18 cellular contexts compared by ENCODE assay signal in genomic region chr22:23512348-23512705, GRCh38.
A peak's percentile ranks its signal among the peaks of the same experiment; 100 is the strongest.
DNase-seq lines count a peak whose midpoint lies in the region; FAIRE-seq and TF ChIP-seq lines count a peak whose summit lies in the region.
"Had no signal": no experiment of that assay in that cellular context is flagged by ENCODE, and none has a peak within 500 bp of the region (broad histone marks: within the 10 kb centered on the region; RNA-seq: fewer than 3 reads in every experiment).

No MANE protein-coding gene starts in this region.

- no peak overlapping the region for H2BK20ac ChIP-seq in H1 (ENCODE audit: low read length)

- no peak overlapping the region for H2BK120ac ChIP-seq in H1 (replicated peaks; ENCODE audit: low read depth, low read length)

- no peak overlapping the region for H4K91ac ChIP-seq in H1 (replicated peaks; ENCODE audit: insufficient read length, low read length)

- no peak overlapping the region for H3K23ac ChIP-seq in H1 (ENCODE audit: insufficient read length)

- no peak overlapping the region for H3K4ac ChIP-seq in H1 (replicated peaks; ENCODE audit: insufficient read length, low read depth, low read length)

- H3K36me3 ChIP-seq in H1 (ENCODE audit: control insufficient read depth in 2 of 4, insufficient read depth in 4 of 4, low read length in 3 of 4), result no peaks in the 10 kb centered on the region
- no peaks in the 10 kb centered on the region for H3K36me3 ChIP-seq in rectal smooth muscle tissue (ENCODE audit: control insufficient read depth, insufficient read depth, low read length)
- H3K36me3 ChIP-seq: BLaER1 treated with 17β-estradiol and CSF1 and Interleukin-3, amounts not matched to agents 10 nM and 100 nM had no signal

- H3K9me3 ChIP-seq in H1 (ENCODE audit: insufficient read depth in 2 of 2, low read depth in 1 of 2, low read length in 1 of 2), result no peaks in the 10 kb centered on the region
- H3K9me3 ChIP-seq: BLaER1 treated with 17β-estradiol and CSF1 and Interleukin-3, amounts not matched to agents 10 nM and 100 nM had no signal

- no peak overlapping the region for H4K8ac ChIP-seq in H1 (ENCODE audit: extremely low read depth, insufficient read depth, low read length)

- no peak overlapping the region for H3K4me2 ChIP-seq in H1 (ENCODE audit: insufficient read depth in 1 of 2, low read depth in 2 of 2, low read length in 2 of 2)
- H3K4me2 ChIP-seq: BLaER1 treated with 17β-estradiol and CSF1 and Interleukin-3, amounts not matched to agents 10 nM and 100 nM had no signal

- CTCF ChIA-PET in H1 (lab: Charles Lee; ENCODE audit: partially characterized antibody), result no interaction called here

- H2BK5ac ChIP-seq in H1 (ENCODE audit: low read depth, low read length), result no peak overlapping the region

- no peak overlapping the region for H3K4me3 ChIP-seq in H1 (ENCODE audit: extremely low read depth in 1 of 4, insufficient read depth in 2 of 4, low read depth in 3 of 4, low read length in 4 of 4)
- H3K4me3 ChIP-seq in rectal smooth muscle tissue (ENCODE audit: low read length), result no peak overlapping the region
- H3K4me3 ChIP-seq: BLaER1 treated with 17β-estradiol and CSF1 and Interleukin-3, amounts not matched to agents 10 nM and 100 nM; GM12878; GM23248 had no signal

- H3K27me3 Mint-ChIP-seq in mesothelial cell of epicardium (ENCODE audit: low read depth), result no peaks in the 10 kb centered on the region

- no peak for TF ChIP-seq EP300 in H1 (IDR thresholded peaks at IDR 0.05; ENCODE audit: borderline replicate concordance in 1 of 2, low read depth in 2 of 2, low read length in 2 of 2)

- H3K4me1 ChIP-seq in H1 (replicated peaks in 1 of 4; ENCODE audit: control insufficient read depth in 3 of 4, insufficient read depth in 4 of 4, low read length in 3 of 4) (no peaks in the 10 kb centered on the region; a peak in 1 of 7 replicates), rectal smooth muscle tissue (ENCODE audit: control insufficient read depth, insufficient read depth, low read length) (peaks cover 5% of the 10 kb centered on the region)

- H3K27ac Mint-ChIP-seq in mesothelial cell of epicardium, result peak overlapping the region; percentile 30
- H3K27ac Mint-ChIP-seq: B cell; CD8-positive, alpha-beta T cell had no signal

- no peak overlapping the region for H2BK12ac ChIP-seq in H1 (ENCODE audit: low read depth, low read length)

- no peak for TF ChIP-seq RAD21 in H1 (IDR thresholded peaks at IDR 0.05 in 1 of 2, conservative IDR thresholded peaks at IDR 0.05 in 1 of 2; ENCODE audit: low read depth in 2 of 2, low read length in 2 of 2)

- WGBS in H1 (ENCODE audit: extremely low coverage in 1 of 2, insufficient coverage in 1 of 2, insufficient read length in 1 of 2, insufficient replicate concordance in 2 of 2, low coverage in 1 of 2, low lambda C conversion rate in 2 of 2, missing lambda C conversion rate in 1 of 2), 2 experiments, result 90% methylated on average over 5 of the region's 5 CpGs; no CpG with 5 or more reads in 1 of the 2 experiments

- H4K20me1 ChIP-seq in H1 (replicated peaks in 1 of 2; ENCODE audit: control insufficient read depth in 1 of 2, insufficient read depth in 2 of 2, low read length in 2 of 2), result peaks cover 0 to 1% of the 10 kb centered on the region in 2 experiments
- H4K20me1 ChIP-seq: BLaER1 treated with 17β-estradiol and CSF1 and Interleukin-3, amounts not matched to agents 10 nM and 100 nM had no signal

- H3K56ac ChIP-seq in H1 (replicated peaks; ENCODE audit: insufficient read length, low read depth, low read length), result no peak overlapping the region

- H3K23me2 ChIP-seq in H1 (ENCODE audit: low read depth, low read length), result no peaks in the 10 kb centered on the region

- no peak overlapping the region for H3K4me3 Mint-ChIP-seq in mesothelial cell of epicardium
- H3K4me3 Mint-ChIP-seq: B cell; CD8-positive, alpha-beta T cell had no signal

- H3K79me2 ChIP-seq in H1 (ENCODE audit: control insufficient read depth in 1 of 2, insufficient read depth in 2 of 2, low read length in 2 of 2), result no peaks in the 10 kb centered on the region

- H3K14ac ChIP-seq in H1 (ENCODE audit: insufficient read length), result no peak overlapping the region

- no peaks in the 10 kb centered on the region for H3K79me1 ChIP-seq in H1 (ENCODE audit: low read depth, low read length)

- no peak for DNase-seq in H1 (ENCODE audit: low read depth in 1 of 2, low spot score in 2 of 2)
- DNase-seq in mesothelial cell of epicardium (ENCODE audit: low spot score in 2 of 2, unreplicated experiment in 2 of 2), result no peak
- no peak for DNase-seq in medulla oblongata (ENCODE audit: extremely low spot score)
- no peak for DNase-seq in NCI-H1436 (lab: John Stamatoyannopoulos, UW)
- DNase-seq in NCI-H2081 treated with DMSO at 0.1 percent for 48 hours (lab: John Stamatoyannopoulos, UW), result no peak
- DNase-seq: CD8-positive, alpha-beta T cell; DMS 273 treated with DMSO at 0.1 percent for 48 hours; DMS53; DND-41; EL; GM23248; HCEC 1CT had no signal

- H3K9me3 Mint-ChIP-seq in mesothelial cell of epicardium, result no peaks in the 10 kb centered on the region
- H3K9me3 Mint-ChIP-seq: CD8-positive, alpha-beta T cell had no signal

- no peak overlapping the region for H4K5ac ChIP-seq in H1 (ENCODE audit: insufficient read length, low read depth, low read length)

- no peak overlapping the region for H3K18ac ChIP-seq in H1 (ENCODE audit: extremely low read depth, low read length)

- no peaks in the 10 kb centered on the region for H3K36me3 Mint-ChIP-seq in mesothelial cell of epicardium
- H3K36me3 Mint-ChIP-seq: CD8-positive, alpha-beta T cell had no signal

- no peak overlapping the region for H2AFZ ChIP-seq in H1 (ENCODE audit: low read length)
- H2AFZ ChIP-seq: GM23248 had no signal

- TF ChIP-seq CTCF in H1 (IDR thresholded peaks at IDR 0.05; ENCODE audit: control extremely low read depth in 1 of 3, insufficient read depth in 1 of 3, low read depth in 1 of 3, low read length in 3 of 3) (no peak), mesothelial cell of epicardium (IDR thresholded peaks at IDR 0.05; ENCODE audit: unreplicated experiment) (no peak)

- no peak overlapping the region for H3K27ac ChIP-seq in H1 (ENCODE audit: low read depth, low read length)
- H3K27ac ChIP-seq in rectal smooth muscle tissue (ENCODE audit: low read depth, low read length), result peak overlapping the region; percentile 61
- H3K27ac ChIP-seq: BLaER1 treated with 17β-estradiol and CSF1 and Interleukin-3, amounts not matched to agents 10 nM and 100 nM; GM23248; HL-60 had no signal

- FAIRE-seq in H1 (lab: Jason Lieb, UNC), result no peak
- FAIRE-seq: GM12878, H54 had no signal

- TF ChIP-seq POLR2A in H1 (IDR thresholded peaks at IDR 0.05; ENCODE audit: control extremely low read depth in 1 of 2, low read depth in 2 of 2, low read length in 2 of 2), result no peak

- H3K9ac ChIP-seq in H1 (replicated peaks in 1 of 4; ENCODE audit: extremely low read depth in 1 of 4, low read depth in 3 of 4, low read length in 3 of 4) (no peak overlapping the region), rectal smooth muscle tissue (ENCODE audit: low read length) (no peak overlapping the region)
- H3K9ac ChIP-seq: BLaER1 treated with 17β-estradiol and CSF1 and Interleukin-3, amounts not matched to agents 10 nM and 100 nM; GM23248 had no signal

- H2AK5ac ChIP-seq in H1 (ENCODE audit: low read depth, low read length), result 0 out of 2 replicates have a peak overlapping the region, but pooled peaks have one; percentile 53

- peaks cover 43% of the 10 kb centered on the region for H3K4me1 Mint-ChIP-seq in mesothelial cell of epicardium
- H3K4me1 Mint-ChIP-seq: B cell had no signal

- H3K27me3 ChIP-seq in H1 (replicated peaks in 1 of 4; ENCODE audit: control insufficient read depth in 3 of 4, extremely low read depth in 1 of 4, insufficient read depth in 3 of 4, low read length in 3 of 4), result peaks cover 0 to 6% (median 2%) of the 10 kb centered on the region in 4 experiments; a peak in 4 of 7 replicates
- no peaks in the 10 kb centered on the region for H3K27me3 ChIP-seq in rectal smooth muscle tissue (ENCODE audit: control insufficient read depth, insufficient read depth, low read length)
- H3K27me3 ChIP-seq: BLaER1 treated with 17β-estradiol and CSF1 and Interleukin-3, amounts not matched to agents 10 nM and 100 nM had no signal

- POLR2A ChIA-PET in H1 (lab: Charles Lee; ENCODE audit: partially characterized antibody), result no interaction called here

- H2BK15ac ChIP-seq in H1 (ENCODE audit: low read length), result no peak overlapping the region

TF ChIP-seq in H1, 55 proteins besides CTCF, POLR2A, EP300 and RAD21:
- TF ChIP-seq ATF3 (IDR thresholded peaks at IDR 0.05; ENCODE audit: insufficient read depth, low read depth, low read length) (no peak), RBBP5 (IDR thresholded peaks at IDR 0.05; ENCODE audit: borderline replicate concordance, low read depth, low read length) (no peak), CBX8 (IDR thresholded peaks at IDR 0.05; ENCODE audit: borderline replicate concordance, low read depth, low read length) (no peak), FOSL1 (IDR thresholded peaks at IDR 0.05; ENCODE audit: insufficient read depth, low read depth, low read length) (no peak), POLR2AphosphoS5 (IDR thresholded peaks at IDR 0.05; ENCODE audit: low read depth, low read length) (no peak), CHD2 (IDR thresholded peaks at IDR 0.05; ENCODE audit: low read length) (no peak), KDM5A (IDR thresholded peaks at IDR 0.05; ENCODE audit: low read length) (no peak), KDM4A (IDR thresholded peaks at IDR 0.05; ENCODE audit: low read depth, low read length, severe bottlenecking) (no peak), EGR1 (IDR thresholded peaks at IDR 0.05; ENCODE audit: borderline replicate concordance, low read depth, low read length) (no peak), SUZ12 (IDR thresholded peaks at IDR 0.05; ENCODE audit: low read length) (no peak)
